Comparison of ENCODE assay signal across 9 cellular contexts in genomic region chr1:29655945-29656866, GRCh38.
DNase-seq lines count a peak whose midpoint lies in the region; ATAC-seq, FAIRE-seq and TF ChIP-seq lines count a peak whose summit lies in the region.
"Had no signal": no experiment of that assay in that cellular context is flagged by ENCODE, and none has a peak within 500 bp of the region (broad histone marks: within the 10 kb centered on the region; RNA-seq: fewer than 3 reads in every experiment).

No MANE protein-coding gene starts in this region.

- CTCF ChIA-PET in HEK293 (lab: Yijun Ruan, JAX) = interaction anchor here (0.7 to 2.4 kb wide), 6 partner anchors 9 to 248 kb away, joined by 3 to 7 read pairs (median 3); no protein-coding TSS in a partner anchor

- no peak for ATAC-seq in GM19395 (IDR thresholded peaks at IDR 0.05; ENCODE audit: unreplicated experiment)

- H3K27ac Mint-ChIP-seq in neural crest cell (ENCODE audit: unreplicated experiment) (no peak overlapping the region), immature natural killer cell (no peak overlapping the region)

- DNase-seq in NCI-H345 (lab: John Stamatoyannopoulos, UW) (peak; percentile 7), NCI-H345 treated with DMSO at 0.1 percent for 48 hours (lab: John Stamatoyannopoulos, UW; ENCODE audit: unreplicated experiment) (no peak), bronchial epithelial cell (ENCODE audit: low read depth) (no peak), neural crest cell (ENCODE audit: low read depth, low spot score) (peak; percentile 31), medulla oblongata (ENCODE audit: extremely low spot score) (no peak), immature natural killer cell (no peak)

- H3K4me3 ChIP-seq in HEK293 (ENCODE audit: low read depth, low read length) (no peak overlapping the region), bronchial epithelial cell (ENCODE audit: low read depth, low read length) (no peak overlapping the region)

- H3K36me3 ChIP-seq in HEK293 (ENCODE audit: control insufficient read depth in 2 of 2, insufficient read depth in 1 of 2, low read length in 2 of 2) (no peaks in the 10 kb centered on the region), bronchial epithelial cell (ENCODE audit: control insufficient read depth, insufficient read depth, low read length) (no peaks in the 10 kb centered on the region)

- H3K9me3 ChIP-seq in HEK293 (ENCODE audit: control insufficient read depth, insufficient read depth, low read depth, low read length) = no peaks in the 10 kb centered on the region

- no peaks in the 10 kb centered on the region for H3K4me1 Mint-ChIP-seq in neural crest cell
- H3K4me1 Mint-ChIP-seq in immature natural killer cell = no peaks in the 10 kb centered on the region

- no peak overlapping the region for H3K4me3 Mint-ChIP-seq in neural crest cell
- H3K4me3 Mint-ChIP-seq in immature natural killer cell = no peak overlapping the region

- H3K27me3 Mint-ChIP-seq in neural crest cell (ENCODE audit: low read depth) = peaks cover 17% of the 10 kb centered on the region
- H3K27me3 Mint-ChIP-seq in immature natural killer cell (ENCODE audit: low read depth in 3 of 3) = peaks cover 3 to 22% (median 6%) of the 10 kb centered on the region in 3 donors

- peaks cover 13% of the 10 kb centered on the region for H3K9me3 Mint-ChIP-seq in neural crest cell
- peaks cover 0 to 6% (median under 1%) of the 10 kb centered on the region in 6 donors for H3K9me3 Mint-ChIP-seq in immature natural killer cell

- no peak for FAIRE-seq in bronchial epithelial cell (lab: Jason Lieb, UNC)

- POLR2A ChIA-PET in HEK293 (lab: Yijun Ruan, JAX) = no interaction called here

- H3K27ac ChIP-seq in HEK293 (ENCODE audit: extremely low read depth, low read depth, low read length) = no peak overlapping the region
- H3K27ac ChIP-seq: C4-2B had no signal

- no peaks in the 10 kb centered on the region for H3K27me3 ChIP-seq in bronchial epithelial cell (ENCODE audit: control insufficient read depth, insufficient read depth, low read length)

- peaks cover 4% of the 10 kb centered on the region for H3K36me3 Mint-ChIP-seq in neural crest cell (ENCODE audit: low read depth)
- H3K36me3 Mint-ChIP-seq in immature natural killer cell = no peaks in the 10 kb centered on the region

- H3K4me1 ChIP-seq in HEK293 (ENCODE audit: control insufficient read depth, insufficient read depth, low read length) = no peaks in the 10 kb centered on the region

- peak; percentile 26; the same call in 1 of the 2 replicates for TF ChIP-seq CTCF in HEK293 (tag by site-specific recombination; IDR thresholded peaks at IDR 0.05)
- TF ChIP-seq CTCF in bronchial epithelial cell (IDR thresholded peaks at IDR 0.05; ENCODE audit: insufficient read depth, low read length, severe bottlenecking) = peak; percentile 26
- peak; percentile 64 for TF ChIP-seq CTCF in neural crest cell (conservative IDR thresholded peaks at IDR 0.05)

TF ChIP-seq in HEK293, 187 proteins besides CTCF, POLR2A, EP300 and RAD21:
- TF ChIP-seq ZBTB20 (tag by site-specific recombination; IDR thresholded peaks at IDR 0.05) = peak; percentile 41; the same call in 1 of the 2 replicates
- TF ChIP-seq ZNF37A (tag by site-specific recombination; IDR thresholded peaks at IDR 0.05) = no peak

Comparison
In these comparisons a context has a peak if more than half of its experiments do, and no peak if none do; other contexts are left out.
1. DNase-seq: peak in NCI-H345 (single experiment) and neural crest cell (single experiment); none in NCI-H345 treated with DMSO at 0.1 percent for 48 hours (single experiment), bronchial epithelial cell (single experiment), medulla oblongata (single experiment) and immature natural killer cell (0 of 3).
2. Peak in every context shown above with its lines, with median percentiles within 50 percentile points of each other: CTCF ChIP-seq.